1 cellular context compared by ENCODE assay signal in the genomic region with DNA sequence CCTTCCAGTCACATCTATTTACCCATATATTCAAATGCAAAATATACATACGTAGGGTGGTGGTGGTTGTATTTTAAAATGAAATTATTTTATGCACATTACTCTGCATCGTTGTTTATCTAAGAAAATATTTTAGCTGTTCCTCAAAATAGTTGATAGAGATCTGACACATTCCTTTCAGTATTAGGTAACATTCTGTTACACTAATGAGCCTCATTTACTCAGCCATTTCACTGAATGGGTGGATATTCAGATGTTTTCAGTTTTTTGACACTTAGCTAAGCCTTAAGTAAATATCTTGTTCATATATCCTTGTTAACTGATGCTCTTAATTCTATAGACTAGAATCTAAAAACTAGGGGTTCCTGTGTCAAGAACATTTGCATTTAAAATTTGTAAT.
TF ChIP-seq lines count a peak whose summit lies in the region.

No MANE protein-coding gene starts in this region.

TF ChIP-seq in GM23338, 12 proteins besides CTCF, POLR2A, EP300 and RAD21 (continued from another document):
- TF ChIP-seq, protein P1, sequence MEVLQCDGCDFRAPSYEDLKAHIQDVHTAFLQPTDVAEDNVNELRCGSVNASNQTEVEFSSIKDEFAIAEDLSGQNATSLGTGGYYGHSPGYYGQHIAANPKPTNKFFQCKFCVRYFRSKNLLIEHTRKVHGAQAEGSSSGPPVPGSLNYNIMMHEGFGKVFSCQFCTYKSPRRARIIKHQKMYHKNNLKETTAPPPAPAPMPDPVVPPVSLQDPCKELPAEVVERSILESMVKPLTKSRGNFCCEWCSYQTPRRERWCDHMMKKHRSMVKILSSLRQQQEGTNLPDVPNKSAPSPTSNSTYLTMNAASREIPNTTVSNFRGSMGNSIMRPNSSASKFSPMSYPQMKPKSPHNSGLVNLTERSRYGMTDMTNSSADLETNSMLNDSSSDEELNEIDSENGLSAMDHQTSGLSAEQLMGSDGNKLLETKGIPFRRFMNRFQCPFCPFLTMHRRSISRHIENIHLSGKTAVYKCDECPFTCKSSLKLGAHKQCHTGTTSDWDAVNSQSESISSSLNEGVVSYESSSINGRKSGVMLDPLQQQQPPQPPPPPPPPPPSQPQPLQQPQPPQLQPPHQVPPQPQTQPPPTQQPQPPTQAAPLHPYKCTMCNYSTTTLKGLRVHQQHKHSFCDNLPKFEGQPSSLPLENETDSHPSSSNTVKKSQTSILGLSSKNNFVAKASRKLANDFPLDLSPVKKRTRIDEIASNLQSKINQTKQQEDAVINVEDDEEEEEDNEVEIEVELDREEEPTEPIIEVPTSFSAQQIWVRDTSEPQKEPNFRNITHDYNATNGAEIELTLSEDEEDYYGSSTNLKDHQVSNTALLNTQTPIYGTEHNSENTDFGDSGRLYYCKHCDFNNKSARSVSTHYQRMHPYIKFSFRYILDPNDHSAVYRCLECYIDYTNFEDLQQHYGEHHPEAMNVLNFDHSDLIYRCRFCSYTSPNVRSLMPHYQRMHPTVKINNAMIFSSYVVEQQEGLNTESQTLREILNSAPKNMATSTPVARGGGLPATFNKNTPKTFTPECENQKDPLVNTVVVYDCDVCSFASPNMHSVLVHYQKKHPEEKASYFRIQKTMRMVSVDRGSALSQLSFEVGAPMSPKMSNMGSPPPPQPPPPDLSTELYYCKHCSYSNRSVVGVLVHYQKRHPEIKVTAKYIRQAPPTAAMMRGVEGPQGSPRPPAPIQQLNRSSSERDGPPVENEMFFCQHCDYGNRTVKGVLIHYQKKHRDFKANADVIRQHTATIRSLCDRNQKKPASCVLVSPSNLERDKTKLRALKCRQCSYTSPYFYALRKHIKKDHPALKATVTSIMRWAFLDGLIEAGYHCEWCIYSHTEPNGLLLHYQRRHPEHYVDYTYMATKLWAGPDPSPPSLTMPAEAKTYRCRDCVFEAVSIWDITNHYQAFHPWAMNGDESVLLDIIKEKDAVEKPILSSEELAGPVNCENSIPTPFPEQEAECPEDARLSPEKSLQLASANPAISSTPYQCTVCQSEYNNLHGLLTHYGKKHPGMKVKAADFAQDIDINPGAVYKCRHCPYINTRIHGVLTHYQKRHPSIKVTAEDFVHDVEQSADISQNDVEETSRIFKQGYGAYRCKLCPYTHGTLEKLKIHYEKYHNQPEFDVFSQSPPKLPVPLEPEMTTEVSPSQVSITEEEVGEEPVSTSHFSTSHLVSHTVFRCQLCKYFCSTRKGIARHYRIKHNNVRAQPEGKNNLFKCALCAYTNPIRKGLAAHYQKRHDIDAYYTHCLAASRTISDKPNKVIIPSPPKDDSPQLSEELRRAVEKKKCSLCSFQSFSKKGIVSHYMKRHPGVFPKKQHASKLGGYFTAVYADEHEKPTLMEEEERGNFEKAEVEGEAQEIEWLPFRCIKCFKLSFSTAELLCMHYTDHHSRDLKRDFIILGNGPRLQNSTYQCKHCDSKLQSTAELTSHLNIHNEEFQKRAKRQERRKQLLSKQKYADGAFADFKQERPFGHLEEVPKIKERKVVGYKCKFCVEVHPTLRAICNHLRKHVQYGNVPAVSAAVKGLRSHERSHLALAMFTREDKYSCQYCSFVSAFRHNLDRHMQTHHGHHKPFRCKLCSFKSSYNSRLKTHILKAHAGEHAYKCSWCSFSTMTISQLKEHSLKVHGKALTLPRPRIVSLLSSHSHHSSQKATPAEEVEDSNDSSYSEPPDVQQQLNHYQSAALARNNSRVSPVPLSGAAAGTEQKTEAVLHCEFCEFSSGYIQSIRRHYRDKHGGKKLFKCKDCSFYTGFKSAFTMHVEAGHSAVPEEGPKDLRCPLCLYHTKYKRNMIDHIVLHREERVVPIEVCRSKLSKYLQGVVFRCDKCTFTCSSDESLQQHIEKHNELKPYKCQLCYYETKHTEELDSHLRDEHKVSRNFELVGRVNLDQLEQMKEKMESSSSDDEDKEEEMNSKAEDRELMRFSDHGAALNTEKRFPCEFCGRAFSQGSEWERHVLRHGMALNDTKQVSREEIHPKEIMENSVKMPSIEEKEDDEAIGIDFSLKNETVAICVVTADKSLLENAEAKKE (CRISPR knock-in tag; IDR thresholded peaks at IDR 0.05) = no peak
- TF ChIP-seq EZH2phosphoT487 (IDR thresholded peaks at IDR 0.05; ENCODE audit: unreplicated experiment) = no peak
- no peak for TF ChIP-seq POLR2AphosphoS5 (IDR thresholded peaks at IDR 0.05; ENCODE audit: low read depth)
- TF ChIP-seq, protein P2, sequence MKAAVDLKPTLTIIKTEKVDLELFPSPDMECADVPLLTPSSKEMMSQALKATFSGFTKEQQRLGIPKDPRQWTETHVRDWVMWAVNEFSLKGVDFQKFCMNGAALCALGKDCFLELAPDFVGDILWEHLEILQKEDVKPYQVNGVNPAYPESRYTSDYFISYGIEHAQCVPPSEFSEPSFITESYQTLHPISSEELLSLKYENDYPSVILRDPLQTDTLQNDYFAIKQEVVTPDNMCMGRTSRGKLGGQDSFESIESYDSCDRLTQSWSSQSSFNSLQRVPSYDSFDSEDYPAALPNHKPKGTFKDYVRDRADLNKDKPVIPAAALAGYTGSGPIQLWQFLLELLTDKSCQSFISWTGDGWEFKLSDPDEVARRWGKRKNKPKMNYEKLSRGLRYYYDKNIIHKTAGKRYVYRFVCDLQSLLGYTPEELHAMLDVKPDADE (IDR thresholded peaks at IDR 0.05) = no peak
